ENCODE assay signal across 27 cellular contexts in genomic region chr19:47432499-47432898, GRCh38. TPM values are rescaled to one million over a fixed set of nuclear protein-coding genes. Genes with fewer than 3 reads are reported as not detected.
"Had no signal": no experiment of that assay in that cellular context is flagged by ENCODE, and none has a peak within 500 bp of the region (broad histone marks: within the 10 kb centered on the region; RNA-seq: fewer than 3 reads in every experiment).

No MANE protein-coding gene starts in this region.

- H3K9me3 ChIP-seq: MG63 had no signal

- H3K4me3 ChIP-seq: MG63, PC-9 had no signal

- H3K4me3 Mint-ChIP-seq: activated CD4-positive, alpha-beta memory T cell treated with anti-CD3 and anti-CD28 coated beads for 36 hours; activated CD4-positive, alpha-beta T cell treated with anti-CD3 and anti-CD28 coated beads, Interleukin-2, amount 10 ng/mL, durations not matched to agents 7 days and 5 days; activated naive CD4-positive, alpha-beta T cell treated with anti-CD3 and anti-CD28 coated beads for 36 hours; activated naive CD8-positive, alpha-beta T cell; activated T-cell treated with anti-CD3 and anti-CD28 coated beads, Interleukin-2, amount 50 U/mL, for 4 hours; brain; central memory CD8-positive, alpha-beta T cell had no signal

- ATAC-seq: activated T-cell treated with anti-CD3 and anti-CD28 coated beads, Interleukin-2, amount 50 U/mL, for 4 hours; activated T-helper 17 cell treated with anti-CD3 and anti-CD28 coated beads, Interleukin-2, amount 50 U/mL, for 72 hours had no signal

- H3K36me3 ChIP-seq: MG63 had no signal

- H3K4me2 ChIP-seq: PC-9 had no signal

- DNase-seq: activated CD4-positive, alpha-beta memory T cell treated with anti-CD3 and anti-CD28 coated beads for 36 hours; activated CD4-positive, alpha-beta T cell treated with anti-CD3 and anti-CD28 coated beads, Interleukin-2, amount 10 ng/mL, durations not matched to agents 7 days and 5 days; activated CD4-positive, CD25-positive, alpha-beta regulatory T cell; activated CD8-positive, alpha-beta memory T cell treated with anti-CD3 and anti-CD28 coated beads for 24 hours; activated gamma-delta T cell; activated naive CD4-positive, alpha-beta T cell treated with anti-CD3 and anti-CD28 coated beads for 36 hours; activated T-cell treated with anti-CD3 and anti-CD28 coated beads, Interleukin-2, amount 50 U/mL, for 4 hours; amygdala; cortex of kidney; NCI-H1092 treated with DMSO at 0.1 percent for 48 hours; NCI-H1417 treated with DMSO at 0.1 percent for 48 hours; NCI-H1694; NCI-H2029; NCI-H2107; NCI-H345; NCI-H510A; NCI-H526 treated with DMSO at 0.1 percent for 48 hours; PC-9; SIG-M5; T-helper 1 cell had no signal

- H3K36me3 Mint-ChIP-seq: activated CD4-positive, alpha-beta memory T cell treated with anti-CD3 and anti-CD28 coated beads for 36 hours; activated naive CD8-positive, alpha-beta T cell had no signal

- H3K27ac ChIP-seq: PC-9, VCaP had no signal

- H3K9me3 Mint-ChIP-seq: activated CD4-positive, alpha-beta memory T cell treated with anti-CD3 and anti-CD28 coated beads for 36 hours; activated naive CD4-positive, alpha-beta T cell treated with anti-CD3 and anti-CD28 coated beads for 36 hours; activated T-cell treated with anti-CD3 and anti-CD28 coated beads, Interleukin-2, amount 50 U/mL, for 4 hours; activated T-helper 17 cell treated with anti-CD3 and anti-CD28 coated beads, Interleukin-2, amount 50 U/mL, for 72 hours; central memory CD8-positive, alpha-beta T cell had no signal

- FAIRE-seq: astrocyte had no signal

- H3K27ac Mint-ChIP-seq: activated CD4-positive, alpha-beta memory T cell treated with anti-CD3 and anti-CD28 coated beads for 36 hours; activated CD4-positive, alpha-beta T cell treated with anti-CD3 and anti-CD28 coated beads, Interleukin-2, amount 10 ng/mL, durations not matched to agents 7 days and 5 days; activated naive CD4-positive, alpha-beta T cell treated with anti-CD3 and anti-CD28 coated beads for 36 hours; activated naive CD8-positive, alpha-beta T cell; activated T-helper 17 cell treated with anti-CD3 and anti-CD28 coated beads, Interleukin-2, amount 50 U/mL, for 72 hours had no signal

- H2AFZ ChIP-seq: PC-9 had no signal

RNA-seq across cellular contexts. Expression of gene MEIS3, which starts 13.2 kb away (rescaled TPM):
- total RNA-seq: activated CD4-positive, alpha-beta T cell treated with anti-CD3 and anti-CD28 coated beads, Interleukin-2, amount 10 ng/mL, durations not matched to agents 7 days and 5 days; activated naive CD4-positive, alpha-beta T cell treated with anti-CD3 and anti-CD28 coated beads for 36 hours had no signal

RNA-seq across cellular contexts. Expression of gene SLC8A2, which starts 39.2 kb away (rescaled TPM):
- total RNA-seq: activated CD4-positive, alpha-beta T cell treated with anti-CD3 and anti-CD28 coated beads, Interleukin-2, amount 10 ng/mL, durations not matched to agents 7 days and 5 days; activated naive CD4-positive, alpha-beta T cell treated with anti-CD3 and anti-CD28 coated beads for 36 hours; PC-9 had no signal
